Comparison of ENCODE assay signal across 25 cellular contexts in the genomic region with DNA sequence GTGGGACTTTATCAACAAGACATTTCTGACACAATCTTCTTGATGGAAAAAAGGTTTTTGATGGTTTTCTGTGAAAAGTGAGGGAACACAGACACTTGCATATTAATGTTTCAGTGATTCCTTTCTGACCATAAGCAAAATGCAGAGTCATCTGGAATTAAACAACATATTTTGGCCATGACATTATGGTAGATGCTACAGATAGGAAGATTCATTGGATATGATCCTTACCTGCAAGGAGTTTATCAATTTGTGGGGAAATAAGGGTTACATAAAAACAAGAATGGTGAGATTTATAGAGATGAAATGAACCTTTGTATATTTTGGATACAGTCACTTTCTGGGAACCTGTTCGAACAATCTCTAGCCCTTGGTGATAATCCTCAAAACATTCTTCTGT.
"Had no signal": no experiment of that assay in that cellular context is flagged by ENCODE, and none has a peak within 500 bp of the region (broad histone marks: within the 10 kb centered on the region; RNA-seq: fewer than 3 reads in every experiment).

No MANE protein-coding gene starts in this region.

- ATAC-seq: activated CD8-positive, alpha-beta T cell treated with anti-CD3 and anti-CD28 coated beads for 36 hours; activated T-cell treated with anti-CD3 and anti-CD28 coated beads, Interleukin-2, amount 50 U/mL, for 4 hours; activated T-helper 17 cell treated with anti-CD3 and anti-CD28 coated beads, Interleukin-2, amount 50 U/mL, for 72 hours; foreskin keratinocyte; heart right ventricle; naive thymus-derived CD4-positive, alpha-beta T cell; right lobe of liver had no signal

- H3K9me3 ChIP-seq: breast epithelium, esophagus muscularis mucosa, heart right ventricle, right lobe of liver, thoracic aorta, vagina had no signal

- H3K36me3 Mint-ChIP-seq: memory B cell had no signal

- H3K4me1 Mint-ChIP-seq: activated B cell treated with CpG ODN at 0.5 μM for 24 hours had no signal

- H3K9ac ChIP-seq: neural progenitor cell had no signal

- H3K27ac Mint-ChIP-seq: activated B cell treated with CpG ODN at 0.5 μM for 24 hours; activated CD8-positive, alpha-beta T cell treated with anti-CD3 and anti-CD28 coated beads for 36 hours; activated T-helper 17 cell treated with anti-CD3 and anti-CD28 coated beads, Interleukin-2, amount 50 U/mL, for 72 hours; endodermal cell; memory B cell; neural progenitor cell; type B pancreatic cell had no signal

- H3K27me3 Mint-ChIP-seq: activated B cell treated with CpG ODN at 0.5 μM for 24 hours; activated CD8-positive, alpha-beta T cell treated with anti-CD3 and anti-CD28 coated beads for 36 hours; activated T-helper 17 cell treated with anti-CD3 and anti-CD28 coated beads, Interleukin-2, amount 50 U/mL, for 72 hours; memory B cell; naive thymus-derived CD4-positive, alpha-beta T cell; type B pancreatic cell had no signal

- H2AFZ ChIP-seq: neural progenitor cell had no signal

- H3K4me2 ChIP-seq: neural progenitor cell had no signal

- H3K4me3 ChIP-seq: breast epithelium, esophagus muscularis mucosa, heart right ventricle, neural progenitor cell, right lobe of liver, thoracic aorta, vagina had no signal

- H3K36me3 ChIP-seq: breast epithelium, esophagus muscularis mucosa, neural progenitor cell, right lobe of liver, thoracic aorta, vagina had no signal

- H3K4me3 Mint-ChIP-seq: activated B cell treated with CpG ODN at 0.5 μM for 24 hours; activated CD8-positive, alpha-beta T cell treated with anti-CD3 and anti-CD28 coated beads for 36 hours; activated T-cell treated with anti-CD3 and anti-CD28 coated beads, Interleukin-2, amount 50 U/mL, for 4 hours; activated T-helper 17 cell treated with anti-CD3 and anti-CD28 coated beads, Interleukin-2, amount 50 U/mL, for 72 hours; endodermal cell; memory B cell; naive thymus-derived CD4-positive, alpha-beta T cell; neural progenitor cell; type B pancreatic cell had no signal

- DNase-seq: activated B cell treated with CpG ODN at 0.5 μM for 24 hours; activated CD4-positive, alpha-beta T cell treated with anti-CD3 and anti-CD28 coated beads, Interleukin-2, amount 50 U/mL, for 1 hour; activated CD8-positive, alpha-beta T cell treated with anti-CD3 and anti-CD28 coated beads for 36 hours; activated gamma-delta T cell treated with Interleukin-2 at 50 U/mL for 16 hours; activated naive CD4-positive, alpha-beta T cell treated with anti-CD3 and anti-CD28 coated beads, Interleukin-2, amount 50 U/mL, for 16 hours; activated T-cell treated with anti-CD3 and anti-CD28 coated beads, Interleukin-2, amount 50 U/mL, for 4 hours; amygdala; central memory CD4-positive, alpha-beta T cell; endodermal cell; foreskin keratinocyte; heart right ventricle; midbrain; naive thymus-derived CD4-positive, alpha-beta T cell; posterior cingulate gyrus; right lobe of liver; stimulated activated CD4-positive, alpha-beta T cell treated with anti-CD3 and anti-CD28 coated beads, Interleukin-2, amount 100 ng/mL, for 48 hours; stimulated activated naive CD4-positive, alpha-beta T cell treated with Interleukin-2 at 50 U/mL for 16 hours had no signal

- H3K27me3 ChIP-seq: breast epithelium, esophagus muscularis mucosa, foreskin keratinocyte, heart right ventricle, neural progenitor cell, right lobe of liver, vagina had no signal

- H3K9me3 Mint-ChIP-seq: activated CD8-positive, alpha-beta T cell treated with anti-CD3 and anti-CD28 coated beads for 36 hours; activated T-cell treated with anti-CD3 and anti-CD28 coated beads, Interleukin-2, amount 50 U/mL, for 4 hours; activated T-helper 17 cell treated with anti-CD3 and anti-CD28 coated beads, Interleukin-2, amount 50 U/mL, for 72 hours; endodermal cell; memory B cell; neural progenitor cell; type B pancreatic cell had no signal

- H3K27ac ChIP-seq: esophagus muscularis mucosa, foreskin keratinocyte, heart right ventricle, neural progenitor cell, right lobe of liver, thoracic aorta, vagina had no signal
